ENCODE assay signal across 10 cellular contexts in the genomic region with DNA sequence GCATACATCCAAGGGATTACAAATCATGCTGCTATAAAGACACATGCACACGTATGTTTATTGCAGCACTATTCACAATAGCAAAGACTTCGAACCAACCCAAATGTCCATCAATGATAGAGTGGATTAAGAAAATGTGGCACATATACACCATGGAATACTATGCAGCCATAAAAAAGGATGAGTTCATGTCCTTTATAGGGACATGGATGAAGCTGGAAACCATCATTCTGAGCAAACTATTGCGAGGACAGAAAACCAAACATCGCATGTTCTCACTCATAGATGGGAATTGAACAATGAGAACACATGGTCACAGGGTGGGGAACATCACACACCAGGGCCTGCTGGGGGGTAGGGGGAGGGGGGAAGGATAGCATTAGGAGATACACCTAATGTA. TPM values are rescaled to one million over a fixed set of nuclear protein-coding genes. Genes with fewer than 3 reads are reported as not detected.
DNase-seq lines count a peak whose midpoint lies in the region; ATAC-seq and TF ChIP-seq lines count a peak whose summit lies in the region.
"Not testable (repeated sequence)": the region's sequence is repeated elsewhere in the genome, so short reads cannot be mapped to it uniquely, and the experiment has no call there.
"Had no signal": no experiment of that assay in that cellular context is flagged by ENCODE, and none has a peak within 500 bp of the region (broad histone marks: within the 10 kb centered on the region; RNA-seq: fewer than 3 reads in every experiment).

No MANE protein-coding gene starts in this region.

- H3K9me3 ChIP-seq in GM23248 (ENCODE audit: low read depth); PC-3 (ENCODE audit: low read length): not testable (repeated sequence)

- not testable (repeated sequence) for ATAC-seq in PC-3

- not testable (repeated sequence) for H3K4me2 ChIP-seq in GM23248 (ENCODE audit: unreplicated experiment); PC-3 (ENCODE audit: low read length)

- H4K20me1 ChIP-seq in GM23248 (ENCODE audit: insufficient read depth); PC-3 (ENCODE audit: low read length): not testable (repeated sequence)

- CTCF ChIA-PET in PC-3 (lab: Charles Lee), result not testable (repeated sequence)

- H3K36me3 ChIP-seq in GM23248 (ENCODE audit: low read depth), result peaks cover 53% of the 10 kb centered on the region
- peaks cover 35% of the 10 kb centered on the region for H3K36me3 ChIP-seq in PC-3 (ENCODE audit: low read depth, low read length)
- peaks cover 10% of the 10 kb centered on the region for H3K36me3 ChIP-seq in brain microvascular endothelial cell (replicated peaks)

- H3K79me2 ChIP-seq in GM23248 (ENCODE audit: insufficient read depth), result peaks cover 42% of the 10 kb centered on the region
- not testable (repeated sequence) for H3K79me2 ChIP-seq in PC-3 (ENCODE audit: low read length)

- in situ Hi-C loops in GM23248 (cut with MboI); brain microvascular endothelial cell (cut with HindIII; ENCODE audit: low pct_ligation_motif_present, low sequenced_read_pairs): not testable (repeated sequence)

- not testable (repeated sequence) for H3F3A ChIP-seq in GM23248 (ENCODE audit: insufficient read depth); PC-3 (ENCODE audit: low read length, unreplicated experiment)

- intact Hi-C loops in PC-3 (cut with micrococcal nuclease), result not testable (repeated sequence)

- not testable (repeated sequence) for TF ChIP-seq CTCF in PC-3 (conservative IDR thresholded peaks at IDR 0.05; ENCODE audit: low read depth, low read length); brain microvascular endothelial cell (IDR thresholded peaks at IDR 0.05; ENCODE audit: low read depth, low read length, missing control alignments); fibroblast of mammary gland (conservative IDR thresholded peaks at IDR 0.05; ENCODE audit: control insufficient read depth, insufficient read depth, low read depth, low read length); foreskin fibroblast (IDR thresholded peaks at IDR 0.05; ENCODE audit: low read depth, low read length)

- WGBS in GM23248 (ENCODE audit: low coverage in 1 of 2, low lambda C conversion rate in 2 of 2, missing lambda C conversion rate in 2 of 2), 2 experiments, result 77 to 83% methylated on average over 4 of the region's 4 CpGs

- not testable (repeated sequence) for H3K4me3 ChIP-seq in GM23248; PC-3 (ENCODE audit: low read length); brain microvascular endothelial cell (ENCODE audit: low read depth, low read length); fibroblast of mammary gland (ENCODE audit: control insufficient read depth, low read depth, low read length); foreskin fibroblast (ENCODE audit: low read depth in 1 of 2, low read length in 2 of 2)

- H3K9me2 ChIP-seq in GM23248 (ENCODE audit: insufficient read depth); PC-3 (replicated peaks; ENCODE audit: low read length): not testable (repeated sequence)

- not testable (repeated sequence) for H3K4me1 ChIP-seq in GM23248 (ENCODE audit: insufficient read depth); PC-3 (ENCODE audit: insufficient read depth, low read length)

- not testable (repeated sequence) for BruUV-seq in PC-3 (replicated peaks; lab: Mats Ljungman, UMichigan)

- H3K9ac ChIP-seq in GM23248; PC-3 (ENCODE audit: low read length): not testable (repeated sequence)

- not testable (repeated sequence) for H2AFZ ChIP-seq in GM23248; PC-3 (ENCODE audit: low read length)

- POLR2A ChIA-PET in PC-3 (lab: Charles Lee; ENCODE audit: unreplicated experiment), result not testable (repeated sequence)

- DNase-seq in DMS 273 (lab: John Stamatoyannopoulos, UW; ENCODE audit: unreplicated experiment) (peak; percentile 2), GM23248 (peak; percentile 20), PC-3 (peak; percentile 16), brain microvascular endothelial cell (peak; percentile 16), fibroblast of mammary gland (ENCODE audit: low read depth) (peak; percentile 49), foreskin fibroblast (peak; percentile 4 to 13)

- not testable (repeated sequence) for H3K27ac ChIP-seq in GM23248; PC-3 (ENCODE audit: low read length); brain microvascular endothelial cell

- H3K27me3 ChIP-seq in GM23248 (replicated peaks; ENCODE audit: insufficient read depth); PC-3 (ENCODE audit: low read length); brain microvascular endothelial cell (replicated peaks): not testable (repeated sequence)

RNA-seq across cellular contexts. Expression of gene CENPC, which starts 12.9 kb away (rescaled TPM):
- 6.6 and 11.3 TPM in 2 replicates for total RNA-seq in GM23248 (2014; rRNA removed; shearing (Covaris generic))
- polyA plus RNA-seq in GM23248 (2016; fragmentation: Nextera tagmentation; extraction: Ambion mirVana), result 8.4 and 10.1 TPM in 2 replicates
- 8.4 and 10.6 TPM in 2 replicates for total RNA-seq in PC-3 (2014; rRNA removed)

RNA-seq across cellular contexts. Expression of gene STAP1, which starts 26.1 kb away (rescaled TPM):
- not detected in 2 replicates for total RNA-seq in GM23248 (2014; rRNA removed; shearing (Covaris generic))
- not detected in 2 replicates for polyA plus RNA-seq in GM23248 (2016; fragmentation: Nextera tagmentation; extraction: Ambion mirVana)
- not detected in 2 replicates for total RNA-seq in PC-3 (2014; rRNA removed)
- total RNA-seq: Caco-2, H1, H7 had no signal
- polyA plus RNA-seq: AG04450, H1 had no signal
